Comparison of ENCODE assay signal across 1 cellular context in the genomic region with DNA sequence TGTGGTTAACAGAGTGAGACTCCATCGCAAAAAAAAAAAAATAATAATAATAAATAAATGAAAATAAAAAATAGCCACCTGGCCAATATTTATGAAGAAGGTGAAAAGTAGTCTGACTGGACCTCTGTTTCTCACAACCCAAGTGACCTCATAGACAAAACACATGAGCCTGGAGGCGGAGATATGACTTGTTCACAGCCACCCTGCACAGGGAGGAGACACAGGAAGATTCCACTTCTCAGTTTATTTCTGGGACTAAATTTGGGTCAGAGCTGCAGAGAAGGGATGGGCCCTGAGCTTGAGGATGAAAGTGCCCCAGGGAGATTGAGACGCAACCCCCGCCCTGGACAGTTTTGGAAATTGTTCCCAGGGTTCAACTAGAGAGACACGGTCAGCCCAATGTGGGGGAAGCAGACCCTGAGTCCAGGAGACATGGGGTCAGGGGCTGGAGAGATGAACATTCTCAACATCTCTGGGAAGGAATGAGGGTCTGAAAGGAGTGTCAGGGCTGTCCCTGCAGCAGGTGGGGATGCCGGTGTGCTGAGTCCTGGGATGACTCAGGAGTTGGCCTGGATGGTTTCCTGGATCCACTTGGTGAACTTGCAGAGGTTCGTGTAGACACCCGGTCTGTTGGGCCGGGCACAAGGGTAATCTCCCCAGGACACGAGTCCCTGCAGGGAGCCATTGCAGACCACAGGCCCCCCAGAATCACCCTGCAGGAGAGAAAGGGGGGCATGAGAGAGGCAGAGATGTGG.
TF ChIP-seq lines count a peak whose summit lies in the region.

No MANE protein-coding gene starts in this region.

TF ChIP-seq in H1, 55 proteins besides CTCF, POLR2A, EP300 and RAD21:
- TF ChIP-seq KDM5A (IDR thresholded peaks at IDR 0.05; ENCODE audit: low read length) (no peak), BRCA1 (IDR thresholded peaks at IDR 0.05; ENCODE audit: low read depth, low read length) (no peak), CHD2 (IDR thresholded peaks at IDR 0.05; ENCODE audit: low read length) (no peak), EGR1 (IDR thresholded peaks at IDR 0.05; ENCODE audit: borderline replicate concordance, low read depth, low read length) (no peak), BACH1 (IDR thresholded peaks at IDR 0.05; ENCODE audit: low read length) (no peak), EZH2 (IDR thresholded peaks at IDR 0.05; ENCODE audit: low read depth, low read length, severe bottlenecking) (no peak), POLR2AphosphoS5 (IDR thresholded peaks at IDR 0.05; ENCODE audit: low read depth, low read length) (no peak)
- TF ChIP-seq, protein P1, sequence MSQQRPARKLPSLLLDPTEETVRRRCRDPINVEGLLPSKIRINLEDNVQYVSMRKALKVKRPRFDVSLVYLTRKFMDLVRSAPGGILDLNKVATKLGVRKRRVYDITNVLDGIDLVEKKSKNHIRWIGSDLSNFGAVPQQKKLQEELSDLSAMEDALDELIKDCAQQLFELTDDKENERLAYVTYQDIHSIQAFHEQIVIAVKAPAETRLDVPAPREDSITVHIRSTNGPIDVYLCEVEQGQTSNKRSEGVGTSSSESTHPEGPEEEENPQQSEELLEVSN (IDR thresholded peaks at IDR 0.05): no peak
TF ChIP-seq in H1: peak in this region for 0.
